ENCODE assay signal across 1 cellular context in the genomic region with DNA sequence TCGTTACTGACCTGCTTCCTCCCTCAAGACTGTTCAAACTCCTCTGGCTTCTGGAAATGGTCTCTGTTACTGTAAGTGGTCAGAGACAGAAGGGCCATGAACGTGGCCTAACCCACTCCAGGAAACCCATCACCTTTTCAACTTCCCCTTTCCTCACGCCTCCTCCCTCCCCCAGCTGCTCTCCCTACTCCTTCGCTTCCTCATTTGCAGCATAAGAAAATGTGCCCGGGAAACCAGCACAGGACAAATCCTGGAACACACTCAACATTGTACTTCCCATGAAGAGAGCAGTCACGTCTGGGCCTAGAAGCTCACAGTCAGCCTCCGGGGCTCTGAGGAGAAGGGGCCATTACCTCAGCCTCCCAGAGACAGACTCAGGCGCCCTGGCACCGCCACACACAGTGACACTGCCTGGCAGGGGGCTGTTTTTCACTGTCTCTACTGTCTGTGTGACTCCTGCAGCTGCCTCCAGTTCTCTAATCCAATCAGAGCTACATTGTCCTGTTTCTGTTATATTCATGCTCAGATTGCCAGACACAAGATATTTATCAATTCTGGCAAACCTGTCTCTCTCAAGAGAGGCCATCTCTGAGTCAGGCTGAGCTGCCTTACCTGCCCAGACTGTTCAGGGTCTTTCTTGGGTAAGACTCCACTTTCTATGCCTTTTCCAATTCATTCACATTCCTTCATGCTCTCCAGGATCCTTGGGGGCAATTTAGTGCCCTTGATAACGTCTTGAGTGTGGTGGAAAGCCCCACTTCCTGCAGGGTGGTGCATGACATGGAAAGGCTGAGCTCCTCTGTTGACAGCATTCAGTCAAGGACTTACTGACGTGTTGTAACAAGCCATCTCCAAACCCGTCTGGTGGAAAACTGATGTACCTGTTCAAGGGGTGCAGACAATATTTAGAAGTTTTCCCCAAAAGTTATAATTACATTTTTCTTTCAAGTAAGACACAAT.
A peak's percentile ranks its signal among the peaks of the same experiment; 100 is the strongest.
TF ChIP-seq lines count a peak whose summit lies in the region.

No MANE protein-coding gene starts in this region.

TF ChIP-seq in SK-N-SH treated with all-trans-retinoic acid at 6 μM for 48 hours, 23 proteins besides CTCF, POLR2A, EP300 and RAD21 (continued from another document):
- TF ChIP-seq TCF4 (CRISPR knock-in tag; IDR thresholded peaks at IDR 0.05; ENCODE audit: borderline replicate concordance) (peak; percentile 94), GLIS3 (CRISPR knock-in tag; IDR thresholded peaks at IDR 0.05) (no peak)
